1 cellular context compared by ENCODE assay signal in the genomic region with DNA sequence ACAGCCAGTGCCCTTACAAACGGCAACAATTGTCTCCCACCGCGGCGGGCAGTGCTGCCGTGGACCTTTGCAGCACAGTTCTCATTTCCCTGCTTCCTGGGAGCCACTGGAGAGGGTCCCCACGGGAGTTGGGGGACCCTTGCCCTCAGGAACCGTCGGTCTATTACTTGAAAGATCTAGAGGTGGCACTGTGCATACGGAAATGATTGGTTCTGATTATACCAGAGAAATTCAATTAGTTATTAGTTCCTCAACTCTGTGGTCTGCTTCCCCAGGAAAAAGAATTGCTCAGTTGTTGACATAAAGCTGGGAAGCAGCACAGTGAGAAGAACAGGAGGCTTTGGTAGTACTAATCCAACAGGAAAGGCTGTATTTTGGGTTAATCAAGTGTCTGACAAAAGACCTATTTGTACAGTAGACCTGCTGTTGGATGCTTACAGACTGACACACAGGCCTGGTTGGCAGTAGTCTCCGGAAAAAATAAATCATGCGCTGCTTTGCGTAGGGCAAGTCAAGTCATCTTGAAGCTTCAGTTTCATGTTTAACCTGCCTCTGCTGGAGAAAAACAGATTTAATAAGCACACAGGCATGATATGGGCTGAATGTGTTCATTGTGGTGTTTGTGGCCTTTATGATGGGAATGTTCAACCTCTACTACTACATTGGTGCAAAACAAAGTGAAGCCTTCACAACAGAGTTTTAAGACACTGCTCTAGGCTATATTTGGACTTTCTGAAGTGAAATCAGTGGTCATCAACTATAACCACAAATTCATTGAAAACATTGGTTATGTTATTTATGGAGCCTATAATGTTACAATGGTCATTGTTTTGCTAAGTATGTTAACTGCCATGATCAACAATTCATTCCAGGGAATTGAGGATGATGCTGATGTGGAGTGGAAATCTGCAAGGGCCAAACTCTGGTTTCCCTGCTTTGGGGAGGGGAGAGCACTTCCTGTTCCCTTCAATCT.
TF ChIP-seq lines count a peak whose summit lies in the region.

No MANE protein-coding gene starts in this region.

TF ChIP-seq in GM23338, 12 proteins besides CTCF, POLR2A, EP300 and RAD21 (continued from another document):
- TF ChIP-seq ZNF331 (CRISPR knock-in tag; IDR thresholded peaks at IDR 0.05; ENCODE audit: low read depth) (no peak), STAT1 (IDR thresholded peaks at IDR 0.05; ENCODE audit: unreplicated experiment) (no peak), NANOG (IDR thresholded peaks at IDR 0.05; ENCODE audit: borderline replicate concordance) (no peak), ZNF114 (CRISPR knock-in tag; IDR thresholded peaks at IDR 0.05) (no peak), POLR2AphosphoS5 (IDR thresholded peaks at IDR 0.05; ENCODE audit: low read depth) (no peak)
- TF ChIP-seq, protein P1, sequence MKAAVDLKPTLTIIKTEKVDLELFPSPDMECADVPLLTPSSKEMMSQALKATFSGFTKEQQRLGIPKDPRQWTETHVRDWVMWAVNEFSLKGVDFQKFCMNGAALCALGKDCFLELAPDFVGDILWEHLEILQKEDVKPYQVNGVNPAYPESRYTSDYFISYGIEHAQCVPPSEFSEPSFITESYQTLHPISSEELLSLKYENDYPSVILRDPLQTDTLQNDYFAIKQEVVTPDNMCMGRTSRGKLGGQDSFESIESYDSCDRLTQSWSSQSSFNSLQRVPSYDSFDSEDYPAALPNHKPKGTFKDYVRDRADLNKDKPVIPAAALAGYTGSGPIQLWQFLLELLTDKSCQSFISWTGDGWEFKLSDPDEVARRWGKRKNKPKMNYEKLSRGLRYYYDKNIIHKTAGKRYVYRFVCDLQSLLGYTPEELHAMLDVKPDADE (IDR thresholded peaks at IDR 0.05): no peak
TF ChIP-seq in GM23338: peak in this region for 0.
